Comparison of ENCODE assay signal across 18 cellular contexts in the genomic region with DNA sequence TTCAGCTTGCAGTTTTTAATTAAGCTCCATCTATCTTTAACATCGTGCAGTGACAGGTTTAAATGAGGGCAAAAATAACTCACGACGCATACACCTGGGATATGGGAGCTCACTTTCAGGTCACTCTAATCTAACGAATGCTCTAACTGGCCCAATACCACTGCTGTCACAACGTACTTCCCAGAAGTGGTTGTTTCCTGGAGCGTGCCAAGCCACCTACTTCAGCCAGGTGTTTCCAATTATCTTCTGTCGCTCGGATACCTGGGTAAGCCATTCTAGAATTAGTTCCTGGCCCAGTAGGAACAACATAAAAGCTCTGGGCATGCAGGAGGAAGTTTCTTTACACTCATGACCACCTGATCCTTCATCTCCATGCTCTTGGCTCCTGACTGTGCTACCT.
DNase-seq lines count a peak whose midpoint lies in the region; TF ChIP-seq lines count a peak whose summit lies in the region.
"Had no signal": no experiment of that assay in that cellular context is flagged by ENCODE, and none has a peak within 500 bp of the region (broad histone marks: within the 10 kb centered on the region; RNA-seq: fewer than 3 reads in every experiment).

No MANE protein-coding gene starts in this region.

- no peak overlapping the region for H3K14ac ChIP-seq in H9 (ENCODE audit: insufficient read depth, low read length)

- H3K27me3 Mint-ChIP-seq in H9 (ENCODE audit: low read depth), result peaks cover 1% of the 10 kb centered on the region; the same call in 1 of the 2 replicates
- no peaks in the 10 kb centered on the region for H3K27me3 Mint-ChIP-seq in activated T-cell treated with anti-CD3 and anti-CD28 coated beads, Interleukin-2, amount 50 U/mL, for 24 hours

- no peak overlapping the region for H3K4me3 ChIP-seq in mammary epithelial cell (replicated peaks in 1 of 3; ENCODE audit: insufficient read depth in 1 of 3, low read depth in 2 of 3, low read length in 3 of 3)
- H3K4me3 ChIP-seq: esophagus squamous epithelium, GM23248, smooth muscle cell had no signal

- H3K9me3 ChIP-seq in mammary epithelial cell (replicated peaks; ENCODE audit: insufficient read depth, low read length) (no peaks in the 10 kb centered on the region), H9 (ENCODE audit: control insufficient read depth, low read depth, low read length) (no peaks in the 10 kb centered on the region)
- H3K9me3 ChIP-seq: esophagus squamous epithelium had no signal

- H3K36me3 Mint-ChIP-seq in H9 (ENCODE audit: insufficient read depth in 1 of 3, low read depth in 3 of 3), result peaks cover 0 to 3% (median 2%) of the 10 kb centered on the region in 3 experiments; a peak in 4 of 7 replicates
- peaks cover 16% of the 10 kb centered on the region for H3K36me3 Mint-ChIP-seq in activated T-cell treated with anti-CD3 and anti-CD28 coated beads, Interleukin-2, amount 50 U/mL, for 24 hours (ENCODE audit: low read depth)

- no peaks in the 10 kb centered on the region for H3K4me1 Mint-ChIP-seq in H9
- no peaks in the 10 kb centered on the region for H3K4me1 Mint-ChIP-seq in activated T-cell treated with anti-CD3 and anti-CD28 coated beads, Interleukin-2, amount 50 U/mL, for 24 hours (ENCODE audit: low read depth)

- BruUV-seq in mammary epithelial cell (replicated peaks; lab: Mats Ljungman, UMichigan), result no TSS peak

- H3K4me2 ChIP-seq in mammary epithelial cell (ENCODE audit: insufficient read depth, low read depth, low read length) (no peak overlapping the region), H9 (ENCODE audit: insufficient read depth, insufficient read length, low read length) (no peak overlapping the region)
- H3K4me2 ChIP-seq: smooth muscle cell had no signal

- no peak overlapping the region for H3K23ac ChIP-seq in H9 (ENCODE audit: insufficient read length, low read depth, low read length)

- H3K27me3 ChIP-seq in mammary epithelial cell (ENCODE audit: insufficient read depth, low read length) (no peaks in the 10 kb centered on the region), H9 (ENCODE audit: insufficient read depth, low read length) (no peaks in the 10 kb centered on the region)

- CTCF ChIA-PET in mammary epithelial cell (lab: Charles Lee; ENCODE audit: low non-redundant PET), result no interaction called here

- no peak overlapping the region for H4K5ac ChIP-seq in H9 (ENCODE audit: insufficient read length, low read depth, low read length)

- H3K9me3 Mint-ChIP-seq in H9, result peaks cover 2 to 5% of the 10 kb centered on the region in 2 experiments; a peak in 3 of 5 replicates
- peaks cover 11% of the 10 kb centered on the region for H3K9me3 Mint-ChIP-seq in activated T-cell treated with anti-CD3 and anti-CD28 coated beads, Interleukin-2, amount 50 U/mL, for 24 hours

- H3K4ac ChIP-seq in H9 (ENCODE audit: low read depth, low read length), result no peak overlapping the region

- no peaks in the 10 kb centered on the region for H3K79me1 ChIP-seq in H9 (ENCODE audit: insufficient read depth, low read depth, low read length, poor library complexity, severe bottlenecking)

- no peak overlapping the region for H2BK15ac ChIP-seq in H9 (ENCODE audit: low read depth, low read length)

- H4K8ac ChIP-seq in H9 (replicated peaks; ENCODE audit: insufficient read length, low read depth, low read length), result no peak overlapping the region

- H2AFZ ChIP-seq in mammary epithelial cell (ENCODE audit: low read depth, low read length) (no peak overlapping the region), H9 (ENCODE audit: low read length) (no peak overlapping the region)
- H2AFZ ChIP-seq: GM23248 had no signal

- H3K9ac ChIP-seq in mammary epithelial cell (ENCODE audit: insufficient read depth, low read length) (no peak overlapping the region), H9 (ENCODE audit: extremely low read depth, insufficient read length, low read length) (no peak overlapping the region)
- H3K9ac ChIP-seq: GM23248 had no signal

- H2BK20ac ChIP-seq in H9 (ENCODE audit: low read depth, low read length, poor library complexity, severe bottlenecking), result no peak overlapping the region

- in situ Hi-C loops in mammary epithelial cell (cut with MboI; ENCODE audit: low sequenced_read_pairs in 2 of 2), result no loop called here

- no peak overlapping the region for H3K4me3 Mint-ChIP-seq in H9
- H3K4me3 Mint-ChIP-seq in activated T-cell treated with anti-CD3 and anti-CD28 coated beads, Interleukin-2, amount 50 U/mL, for 24 hours, result no peak overlapping the region
- H3K4me3 Mint-ChIP-seq: activated T-cell treated with anti-CD3 and anti-CD28 coated beads, Interleukin-2, amount 50 U/mL, for 72 hours had no signal

- H3K36me3 ChIP-seq in mammary epithelial cell (ENCODE audit: insufficient read depth, low read length), result no peaks in the 10 kb centered on the region
- H3K36me3 ChIP-seq: esophagus squamous epithelium had no signal

- dilution Hi-C loops in mammary epithelial cell (cut with HindIII; ENCODE audit: low sequenced_read_pairs), result no loop called here

- H3K4me1 ChIP-seq in mammary epithelial cell (ENCODE audit: insufficient read depth, low read length) (peaks cover 13% of the 10 kb centered on the region), H9 (ENCODE audit: insufficient read depth, low read length) (no peaks in the 10 kb centered on the region)

- intact Hi-C loops in mammary epithelial cell (cut with micrococcal nuclease), result no loop called here

- peak; percentile 55 for DNase-seq in COLO668 (lab: John Stamatoyannopoulos, UW; ENCODE audit: unreplicated experiment)
- peak; percentile 88 for DNase-seq in NCI-H1105 (lab: John Stamatoyannopoulos, UW)
- DNase-seq in NCI-H2107 (lab: John Stamatoyannopoulos, UW), result peak; percentile 53
- peak; percentile 17 for DNase-seq in mammary epithelial cell
- DNase-seq in H9, result no peak
- DNase-seq in activated T-cell treated with anti-CD3 and anti-CD28 coated beads, Interleukin-2, amount 50 U/mL, for 24 hours, result no peak
- DNase-seq in RPMI8226, result no peak
- DNase-seq in iPS-NIHi11 (ENCODE audit: low spot score), result no peak
- DNase-seq: activated T-cell treated with anti-CD3 and anti-CD28 coated beads, Interleukin-2, amount 50 U/mL, for 72 hours; C1 segment of cervical spinal cord; effector memory CD4-positive, alpha-beta T cell; esophagus squamous epithelium; GM23248; Karpas-422; NCI-H1694; stimulated activated CD4-positive, alpha-beta T cell treated with anti-CD3 and anti-CD28 coated beads, Interleukin-4, amount 100 ng/mL, for 4 hours had no signal

- H3K18ac ChIP-seq in H9 (ENCODE audit: insufficient read length, low read depth, low read length), result no peak overlapping the region

- no peaks in the 10 kb centered on the region for H4K20me1 ChIP-seq in mammary epithelial cell (ENCODE audit: insufficient read depth, low read length)
- no peaks in the 10 kb centered on the region for H4K20me1 ChIP-seq in H9 (ENCODE audit: control insufficient read depth, insufficient read depth, insufficient read length)

- no peak overlapping the region for H2AK5ac ChIP-seq in H9 (ENCODE audit: insufficient read length, low read length)

- H2BK12ac ChIP-seq in H9 (ENCODE audit: insufficient read length, low read depth, low read length), result no peak overlapping the region

- TF ChIP-seq CTCF in mammary epithelial cell (conservative IDR thresholded peaks at IDR 0.05 in 1 of 2, IDR thresholded peaks at IDR 0.05 in 1 of 2; ENCODE audit: extremely low read depth in 1 of 2, insufficient read depth in 1 of 2, low read depth in 1 of 2, low read length in 2 of 2) (no peak), H9 (conservative IDR thresholded peaks at IDR 0.05) (no peak)

- H3K56ac ChIP-seq in H9 (ENCODE audit: insufficient read length, low read depth, low read length), result no peak overlapping the region

- H2BK5ac ChIP-seq in H9 (ENCODE audit: insufficient read length, low read length), result no peak overlapping the region

- H3K23me2 ChIP-seq in H9 (ENCODE audit: insufficient read length, low read depth, low read length, poor library complexity, severe bottlenecking), result no peaks in the 10 kb centered on the region

- no peaks in the 10 kb centered on the region for H3K79me2 ChIP-seq in mammary epithelial cell (ENCODE audit: insufficient read depth, low read length)
- H3K79me2 ChIP-seq in H9 (ENCODE audit: insufficient read depth, low read length), result no peaks in the 10 kb centered on the region

- no peak overlapping the region for H3T11ph ChIP-seq in H9 (ENCODE audit: low read length)

- H3K27ac Mint-ChIP-seq in H9, result peak overlapping the region in 1 of 3 experiments; percentile 87; a peak in 1 of 7 replicates
- no peak overlapping the region for H3K27ac Mint-ChIP-seq in activated T-cell treated with anti-CD3 and anti-CD28 coated beads, Interleukin-2, amount 50 U/mL, for 24 hours
- H3K27ac Mint-ChIP-seq: activated naive CD4-positive, alpha-beta T cell treated with anti-CD3 and anti-CD28 coated beads, Interleukin-2, amount 50 U/mL, for 72 hours; activated T-cell treated with anti-CD3 and anti-CD28 coated beads, Interleukin-2, amount 50 U/mL, for 72 hours had no signal

- H2BK120ac ChIP-seq in H9 (ENCODE audit: low read depth, low read length, poor library complexity, severe bottlenecking), result no peak overlapping the region

- H3K27ac ChIP-seq in mammary epithelial cell (ENCODE audit: insufficient read depth, low read depth, low read length) (no peak overlapping the region), H9 (ENCODE audit: insufficient read length, low read depth, low read length) (no peak overlapping the region)
- H3K27ac ChIP-seq: GM23248 had no signal

- WGBS in mammary epithelial cell (ENCODE audit: low coverage, missing lambda C conversion rate), result 90% methylated on average over 8 of the region's 8 CpGs
- no CpG with 5 or more reads among the region's 8 CpGs for WGBS in H9 (ENCODE audit: extremely low coverage, insufficient read length, low lambda C conversion rate)

- H4K91ac ChIP-seq in H9 (ENCODE audit: insufficient read length, low read depth, low read length), result no peak overlapping the region

Comparison
In these comparisons a context has a peak if more than half of its experiments do, and no peak if none do; other contexts are left out.
1. DNase-seq: peak in COLO668 (single experiment), NCI-H1105 (single experiment), NCI-H2107 (single experiment) and mammary epithelial cell (single experiment); none in H9 (single experiment), activated T-cell treated with anti-CD3 and anti-CD28 coated beads, Interleukin-2, amount 50 U/mL, for 24 hours (single experiment), RPMI8226 (single experiment) and iPS-NIHi11 (single experiment).